Comparison of ENCODE assay signal across 27 cellular contexts in the genomic region with DNA sequence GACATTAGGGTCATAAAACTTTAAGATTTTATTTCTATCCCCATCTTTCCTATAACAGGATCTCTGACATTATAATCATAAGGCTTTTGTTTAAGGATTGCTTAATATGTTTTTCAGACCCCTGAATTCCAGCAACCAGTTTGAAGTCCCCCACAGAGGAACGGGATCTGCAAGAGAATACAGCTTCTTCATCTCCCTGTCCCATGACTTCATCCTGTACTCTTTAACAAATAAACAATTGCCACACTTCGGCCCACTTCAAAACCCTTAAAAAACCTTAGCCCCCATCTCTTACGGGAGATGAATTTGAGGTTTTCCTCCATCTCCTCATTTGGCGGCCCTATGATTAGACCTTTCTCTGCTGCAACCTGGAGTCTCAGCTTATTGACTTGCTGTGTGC. TPM values are rescaled to one million over a fixed set of nuclear protein-coding genes. Genes with fewer than 3 reads are reported as not detected.
DNase-seq lines count a peak whose midpoint lies in the region; TF ChIP-seq lines count a peak whose summit lies in the region.
"Had no signal": no experiment of that assay in that cellular context is flagged by ENCODE, and none has a peak within 500 bp of the region (broad histone marks: within the 10 kb centered on the region; RNA-seq: fewer than 3 reads in every experiment).

No MANE protein-coding gene starts in this region.

- H3K4me1 Mint-ChIP-seq in activated T-helper 2 cell treated with anti-CD3 and anti-CD28 coated beads, Interferon-gamma antibody, Interleukin-2, Interleukin-4, amounts not matched to agents 10 μg/mL and 5 μg/mL and 100 μg/mL, durations not matched to agents 14 hours and 24 hours and 36 hours (ENCODE audit: low read depth): no peaks in the 10 kb centered on the region
- H3K4me1 Mint-ChIP-seq: CD14-positive monocyte; CD8-positive, alpha-beta memory T cell had no signal

- H3K27ac ChIP-seq in HUES48 (ENCODE audit: low read depth, low read length) (peak overlapping the region; percentile 67), substantia nigra (ENCODE audit: low read depth, low read length, poor library complexity, severe bottlenecking) (peak overlapping the region; percentile 21), brain microvascular endothelial cell (no peak overlapping the region)
- H3K27ac ChIP-seq: HL-60, SJSA1 had no signal

- H3K36me3 ChIP-seq in HUES48 (ENCODE audit: control insufficient read depth, insufficient read depth, low read length): no peaks in the 10 kb centered on the region
- no peaks in the 10 kb centered on the region for H3K36me3 ChIP-seq in iPS-15b (ENCODE audit: control insufficient read depth, insufficient read depth, low read length)
- H3K36me3 ChIP-seq in brain microvascular endothelial cell (replicated peaks): no peaks in the 10 kb centered on the region
- H3K36me3 ChIP-seq: MG63, SJSA1 had no signal

- H3K36me3 Mint-ChIP-seq in activated T-helper 2 cell treated with anti-CD3 and anti-CD28 coated beads, Interferon-gamma antibody, Interleukin-2, Interleukin-4, amounts not matched to agents 10 μg/mL and 5 μg/mL and 100 μg/mL, durations not matched to agents 14 hours and 24 hours and 36 hours (ENCODE audit: low read depth): no peaks in the 10 kb centered on the region

- intact Hi-C loops in activated T-helper 2 cell treated with anti-CD3 and anti-CD28 coated beads, Interferon-gamma antibody, Interleukin-2, Interleukin-4, amounts not matched to agents 10 μg/mL and 5 μg/mL and 100 μg/mL, durations not matched to agents 14 hours and 24 hours and 36 hours (cut with micrococcal nuclease): no loop called here

- in situ Hi-C loops in brain microvascular endothelial cell (cut with HindIII; ENCODE audit: low pct_ligation_motif_present, low sequenced_read_pairs): no loop called here

- H3K4me1 ChIP-seq in HUES48 (ENCODE audit: control insufficient read depth, insufficient read depth, low read length) (peaks cover 26% of the 10 kb centered on the region), iPS-15b (ENCODE audit: control insufficient read depth, insufficient read depth, low read length) (peaks cover 18% of the 10 kb centered on the region)

- no peak for TF ChIP-seq CTCF in choroid plexus epithelial cell (conservative IDR thresholded peaks at IDR 0.05; ENCODE audit: low read depth, low read length)
- TF ChIP-seq CTCF in brain microvascular endothelial cell (IDR thresholded peaks at IDR 0.05; ENCODE audit: low read depth, low read length, missing control alignments): no peak

- no peaks in the 10 kb centered on the region for H3K27me3 Mint-ChIP-seq in activated T-helper 2 cell treated with anti-CD3 and anti-CD28 coated beads, Interferon-gamma antibody, Interleukin-2, Interleukin-4, amounts not matched to agents 10 μg/mL and 5 μg/mL and 100 μg/mL, durations not matched to agents 14 hours and 24 hours and 36 hours (ENCODE audit: low read depth)
- H3K27me3 Mint-ChIP-seq: B cell; CD8-positive, alpha-beta memory T cell had no signal

- peak; percentile 26 for DNase-seq in choroid plexus epithelial cell (ENCODE audit: low read depth)
- no peak for DNase-seq in substantia nigra (lab: John Stamatoyannopoulos, UW)
- DNase-seq in activated T-helper 2 cell treated with anti-CD3 and anti-CD28 coated beads, Interferon-gamma antibody, Interleukin-2, Interleukin-4, amounts not matched to agents 10 μg/mL and 5 μg/mL and 100 μg/mL, durations not matched to agents 14 hours and 24 hours and 36 hours (ENCODE audit: low spot score): no peak
- DNase-seq in brain microvascular endothelial cell: no peak
- no peak for DNase-seq in 8988T
- no peak for DNase-seq in activated T-cell treated with anti-CD3 and anti-CD28 coated beads, Interleukin-2, amount 50 U/mL, for 48 hours
- DNase-seq: Calu3; CD8-positive, alpha-beta memory T cell; DMS79 treated with DMSO at 0.1 percent for 48 hours; GF-D8; H7; KBM-7; MG63; NCI-H1105 treated with DMSO at 0.1 percent for 48 hours; NCI-H146; NCI-H1930; NCI-H2107; NCI-H446; NCI-H524 treated with DMSO at 0.1 percent for 48 hours; NCI-H774; PC-3 had no signal

- H3K4me3 Mint-ChIP-seq in activated T-helper 2 cell treated with anti-CD3 and anti-CD28 coated beads, Interferon-gamma antibody, Interleukin-2, Interleukin-4, amounts not matched to agents 10 μg/mL and 5 μg/mL and 100 μg/mL, durations not matched to agents 14 hours and 24 hours and 36 hours (ENCODE audit: low read depth): no peak overlapping the region
- H3K4me3 Mint-ChIP-seq: B cell; CD14-positive monocyte; CD8-positive, alpha-beta memory T cell had no signal

- H3K4me3 ChIP-seq in HUES48 (ENCODE audit: low read depth, low read length) (no peak overlapping the region), choroid plexus epithelial cell (ENCODE audit: low read depth, low read length) (no peak overlapping the region), iPS-15b (ENCODE audit: low read depth, low read length) (peak overlapping the region; percentile 8), brain microvascular endothelial cell (ENCODE audit: low read depth, low read length) (no peak overlapping the region)
- H3K4me3 ChIP-seq: MG63, SJSA1 had no signal

- no peaks in the 10 kb centered on the region for H3K9me3 Mint-ChIP-seq in activated T-helper 2 cell treated with anti-CD3 and anti-CD28 coated beads, Interferon-gamma antibody, Interleukin-2, Interleukin-4, amounts not matched to agents 10 μg/mL and 5 μg/mL and 100 μg/mL, durations not matched to agents 14 hours and 24 hours and 36 hours
- H3K9me3 Mint-ChIP-seq: CD14-positive monocyte; CD8-positive, alpha-beta memory T cell had no signal

- H3K27ac Mint-ChIP-seq in activated T-helper 2 cell treated with anti-CD3 and anti-CD28 coated beads, Interferon-gamma antibody, Interleukin-2, Interleukin-4, amounts not matched to agents 10 μg/mL and 5 μg/mL and 100 μg/mL, durations not matched to agents 14 hours and 24 hours and 36 hours: no peak overlapping the region
- H3K27ac Mint-ChIP-seq: B cell; CD14-positive monocyte; CD8-positive, alpha-beta memory T cell had no signal

- H3K9me3 ChIP-seq in HUES48 (ENCODE audit: control insufficient read depth, insufficient read depth, low read length) (no peaks in the 10 kb centered on the region), iPS-15b (ENCODE audit: control insufficient read depth, insufficient read depth, low read length) (no peaks in the 10 kb centered on the region)
- H3K9me3 ChIP-seq: MG63, SJSA1 had no signal

- H3K27me3 ChIP-seq in HUES48 (ENCODE audit: control insufficient read depth, insufficient read depth, low read length): no peaks in the 10 kb centered on the region
- no peaks in the 10 kb centered on the region for H3K27me3 ChIP-seq in iPS-15b (ENCODE audit: control insufficient read depth, insufficient read depth, low read length)
- no peaks in the 10 kb centered on the region for H3K27me3 ChIP-seq in brain microvascular endothelial cell (replicated peaks)
- H3K27me3 ChIP-seq: MG63, SJSA1 had no signal

- H3K9ac ChIP-seq in HUES48 (ENCODE audit: low read depth, low read length) (no peak overlapping the region), iPS-15b (ENCODE audit: low read depth, low read length) (no peak overlapping the region)

RNA-seq across cellular contexts. Expression of gene TESK2, which starts 35.8 kb away (rescaled TPM):
- total RNA-seq in activated T-helper 2 cell treated with anti-CD3 and anti-CD28 coated beads, Interferon-gamma antibody, Interleukin-2, Interleukin-4, amounts not matched to agents 10 μg/mL and 5 μg/mL and 100 μg/mL, durations not matched to agents 14 hours and 24 hours and 36 hours: 2.3 and 2.9 TPM in 2 replicates

RNA-seq across cellular contexts. Expression of gene CCDC163, which starts 44.7 kb away (rescaled TPM):
- 3.5 and 4.0 TPM in 2 replicates for total RNA-seq in activated T-helper 2 cell treated with anti-CD3 and anti-CD28 coated beads, Interferon-gamma antibody, Interleukin-2, Interleukin-4, amounts not matched to agents 10 μg/mL and 5 μg/mL and 100 μg/mL, durations not matched to agents 14 hours and 24 hours and 36 hours

RNA-seq across cellular contexts. Expression of gene MMACHC, which starts 44.9 kb away (rescaled TPM):
- 8.0 and 9.4 TPM in 2 replicates for total RNA-seq in activated T-helper 2 cell treated with anti-CD3 and anti-CD28 coated beads, Interferon-gamma antibody, Interleukin-2, Interleukin-4, amounts not matched to agents 10 μg/mL and 5 μg/mL and 100 μg/mL, durations not matched to agents 14 hours and 24 hours and 36 hours
